In the genomic region with DNA sequence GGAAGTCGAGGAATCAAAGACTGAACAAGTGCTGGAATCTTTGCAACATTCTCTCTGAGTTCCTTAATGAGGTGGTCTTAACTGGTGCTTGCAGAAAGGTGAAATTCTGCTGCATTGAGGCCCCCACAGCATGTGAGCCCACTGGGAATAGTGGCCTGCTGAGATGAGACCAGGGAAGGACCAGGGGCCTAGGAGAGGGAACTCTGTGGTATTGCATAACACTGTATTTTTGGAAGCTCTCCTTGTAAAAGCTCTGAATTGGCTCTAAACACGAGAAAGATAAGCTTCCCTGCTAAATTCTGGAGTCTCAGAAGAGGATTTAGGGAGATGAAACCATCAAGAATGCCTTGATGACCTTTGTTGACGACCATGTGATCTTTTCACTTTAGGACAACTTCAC, we compare ENCODE assay signal across 31 cellular contexts.
"Had no signal": no experiment of that assay in that cellular context is flagged by ENCODE, and none has a peak within 500 bp of the region (broad histone marks: within the 10 kb centered on the region; RNA-seq: fewer than 3 reads in every experiment).

No MANE protein-coding gene starts in this region.

- H3K27me3 ChIP-seq: adrenal gland, ascending aorta, breast epithelium, cardiac muscle cell, colonic mucosa, esophagus squamous epithelium had no signal

- FAIRE-seq: endometrium, frontal cortex, TTC549 had no signal

- H3K9me3 ChIP-seq: adrenal gland, ascending aorta, breast epithelium, colonic mucosa, esophagus squamous epithelium had no signal

- H3K27ac ChIP-seq: adrenal gland, ascending aorta, breast epithelium, cardiac muscle cell, colonic mucosa, epithelial cell of prostate, esophagus squamous epithelium, VCaP had no signal

- H3K4me1 ChIP-seq: adrenal gland, ascending aorta, breast epithelium, colonic mucosa, esophagus squamous epithelium had no signal

- H3K36me3 ChIP-seq: adrenal gland, ascending aorta, breast epithelium, cardiac muscle cell, colonic mucosa, esophagus squamous epithelium had no signal

- ATAC-seq: activated CD8-positive, alpha-beta T cell treated with anti-CD3 and anti-CD28 coated beads for 36 hours; activated T-cell treated with anti-CD3 and anti-CD28 coated beads, Interleukin-2, amount 50 U/mL, for 4 hours; activated T-helper 17 cell treated with anti-CD3 and anti-CD28 coated beads, Interleukin-2, amount 50 U/mL, for 72 hours; WTC11 had no signal

- DNase-seq: activated CD4-positive, alpha-beta T cell treated with anti-CD3 and anti-CD28 coated beads for 1 hour; activated CD4-positive, alpha-beta T cell treated with anti-CD3 and anti-CD28 coated beads for 4 hours; activated CD4-positive, alpha-beta T cell treated with anti-CD3 and anti-CD28 coated beads, Interleukin-2, amount 50 U/mL, for 1 hour; activated CD4-positive, alpha-beta T cell treated with anti-CD3 and anti-CD28 coated beads, Interleukin-2, amount 50 U/mL, for 48 hours; activated CD8-positive, alpha-beta memory T cell treated with anti-CD3 and anti-CD28 coated beads for 24 hours; activated CD8-positive, alpha-beta T cell treated with anti-CD3 and anti-CD28 coated beads for 36 hours; activated effector memory CD4-positive, alpha-beta T cell treated with Interleukin-2 at 50 U/mL for 16 hours; activated gamma-delta T cell treated with Interleukin-2 at 50 U/mL for 16 hours; activated naive CD4-positive, alpha-beta T cell treated with anti-CD3 and anti-CD28 coated beads, Interleukin-2, amount 50 U/mL, for 16 hours; activated naive CD4-positive, alpha-beta T cell treated with Interleukin-2 at 50 U/mL for 16 hours; activated T-cell treated with anti-CD3 and anti-CD28 coated beads, Interleukin-2, amount 50 U/mL, for 4 hours; adrenal gland; amygdala; central memory CD4-positive, alpha-beta T cell; cerebellar nuclear complex; colonic mucosa; effector CD8-positive, alpha-beta T cell; esophagus squamous epithelium; foreskin fibroblast; head of caudate nucleus; T-helper 2 cell had no signal

- H3K4me3 ChIP-seq: adrenal gland, ascending aorta, breast epithelium, cardiac muscle cell, colonic mucosa, esophagus squamous epithelium had no signal
